ENCODE assay signal across 1 cellular context in genomic region chr1:213123532-213123931, GRCh38.
TF ChIP-seq lines count a peak whose summit lies in the region.

No MANE protein-coding gene starts in this region.

TF ChIP-seq in HCT116, 20 proteins besides CTCF, POLR2A, EP300 and RAD21 (continued from another document):
- TF ChIP-seq REST (IDR thresholded peaks at IDR 0.05; ENCODE audit: low read depth): no peak
- no peak for TF ChIP-seq YY1 (IDR thresholded peaks at IDR 0.05; ENCODE audit: extremely low read depth, insufficient replicate concordance, low read depth, low read length)
- TF ChIP-seq ZNF274 (IDR thresholded peaks at IDR 0.05; ENCODE audit: low read depth, low read length): no peak
- 0 out of 2 replicates have a peak, but pooled peaks have one; percentile 38 for TF ChIP-seq MAX (IDR thresholded peaks at IDR 0.05)
- TF ChIP-seq SIN3A (IDR thresholded peaks at IDR 0.05; ENCODE audit: low read depth): no peak; the same call in 1 of the 2 replicates
- no peak for TF ChIP-seq EZH2phosphoT487 (IDR thresholded peaks at IDR 0.05; ENCODE audit: borderline replicate concordance)
- peak; percentile 47 for TF ChIP-seq TCF7L2 (IDR thresholded peaks at IDR 0.05; ENCODE audit: borderline replicate concordance, extremely low read depth, insufficient read depth, insufficient read length)
- no peak; the same call in 1 of the 2 replicates for TF ChIP-seq POLR2AphosphoS5 (IDR thresholded peaks at IDR 0.05; ENCODE audit: low read depth, low read length)
- no peak for TF ChIP-seq ZBTB33 (IDR thresholded peaks at IDR 0.05; ENCODE audit: extremely low read depth, insufficient replicate concordance, low read length)
- TF ChIP-seq ATF3 (IDR thresholded peaks at IDR 0.05): no peak
- peak; percentile 84 for TF ChIP-seq SP1 (IDR thresholded peaks at IDR 0.05; ENCODE audit: low read depth)
- TF ChIP-seq JUND (IDR thresholded peaks at IDR 0.05): peak; percentile 93
- TF ChIP-seq EGR1 (IDR thresholded peaks at IDR 0.05; ENCODE audit: low read depth): peak; percentile 26; the same call in 1 of the 2 replicates
- peak; percentile 73 for TF ChIP-seq SRF (IDR thresholded peaks at IDR 0.05; ENCODE audit: low read depth)
